29 cellular contexts compared by ENCODE assay signal in genomic region chr14:92380582-92380981, GRCh38. TPM values are rescaled to one million over a fixed set of nuclear protein-coding genes. Genes with fewer than 3 reads are reported as not detected.
"Had no signal": no experiment of that assay in that cellular context is flagged by ENCODE, and none has a peak within 500 bp of the region (broad histone marks: within the 10 kb centered on the region; RNA-seq: fewer than 3 reads in every experiment).

No MANE protein-coding gene starts in this region.

- FAIRE-seq: small intestine, urothelium cell line had no signal

- DNase-seq: natural killer cell; occipital lobe; ovary; posterior cingulate gyrus; psoas muscle; right lobe of liver; sigmoid colon; small intestine; stimulated activated CD4-positive, alpha-beta T cell treated with anti-CD3 and anti-CD28 coated beads, Interleukin-15, amount 100 ng/mL, for 24 hours; stimulated activated CD4-positive, alpha-beta T cell treated with anti-CD3 and anti-CD28 coated beads, Interleukin-2, amount 100 ng/mL, for 24 hours; stimulated activated CD4-positive, alpha-beta T cell treated with anti-CD3 and anti-CD28 coated beads, Interleukin-2, amount 100 ng/mL, for 48 hours; stimulated activated CD4-positive, alpha-beta T cell treated with anti-CD3 and anti-CD28 coated beads, Interleukin-4, amount 100 ng/mL, for 24 hours; stimulated activated naive B cell treated with anti-CD40 and anti-IgM and Interleukin-4, amounts not matched to agents 10 μg/mL and 1 μg/mL and 100 μg/mL, for 72 hours; stimulated activated naive CD4-positive, alpha-beta T cell treated with Interleukin-2 at 50 U/mL for 16 hours; stomach; thyroid gland; trophoblast cell; upper lobe of left lung had no signal

- H3K36me3 Mint-ChIP-seq: natural killer cell; stimulated activated effector memory CD8-positive, alpha-beta T cell treated with anti-CD3 and anti-CD28 coated beads, Interleukin-12 subunit alpha, Interleukin-12 subunit beta, amount 100 ng/mL, for 72 hours; stimulated activated naive B cell treated with anti-CD40 and anti-IgM and Interleukin-4, amounts not matched to agents 10 μg/mL and 1 μg/mL and 100 μg/mL, for 72 hours had no signal

- H3K4me3 ChIP-seq: ovary, psoas muscle, right lobe of liver, sigmoid colon, stomach, thoracic aorta, thyroid gland, tibial nerve, upper lobe of left lung, vagina had no signal

- H3K27me3 ChIP-seq: ovary, right lobe of liver, sigmoid colon, thyroid gland, tibial nerve, upper lobe of left lung, vagina had no signal

- H3K9ac ChIP-seq: parathyroid adenoma had no signal

- H2AFZ ChIP-seq: parathyroid adenoma had no signal

- H3K4me3 Mint-ChIP-seq: natural killer cell; nephron; stimulated activated effector memory CD8-positive, alpha-beta T cell treated with anti-CD3 and anti-CD28 coated beads, Interleukin-12 subunit alpha, Interleukin-12 subunit beta, amount 100 ng/mL, for 72 hours; stimulated activated naive B cell treated with anti-CD40 and anti-IgM and Interleukin-4, amounts not matched to agents 10 μg/mL and 1 μg/mL and 100 μg/mL, for 72 hours; stimulated activated naive CD8-positive, alpha-beta T cell treated with anti-CD3 and anti-CD28 coated beads, Interleukin-15, Interleukin-2, amounts not matched to agents 100 ng/mL and 50 ng/mL, for 24 hours had no signal

- H3K36me3 ChIP-seq: ovary, right lobe of liver, sigmoid colon, stomach, thoracic aorta, thyroid gland, tibial nerve, upper lobe of left lung, vagina had no signal

- H3K27me3 Mint-ChIP-seq: stimulated activated naive CD8-positive, alpha-beta T cell treated with anti-CD3 and anti-CD28 coated beads, Interleukin-15, Interleukin-2, amounts not matched to agents 100 ng/mL and 50 ng/mL, for 24 hours had no signal

- H3K4me1 Mint-ChIP-seq: natural killer cell; stimulated activated naive B cell treated with anti-CD40 and anti-IgM and Interleukin-4, amounts not matched to agents 10 μg/mL and 1 μg/mL and 100 μg/mL, for 72 hours had no signal

- ATAC-seq: natural killer cell; psoas muscle; right cardiac atrium; right lobe of liver; stimulated activated effector memory CD8-positive, alpha-beta T cell treated with anti-CD3 and anti-CD28 coated beads, Interleukin-12 subunit alpha, Interleukin-12 subunit beta, amount 100 ng/mL, for 72 hours; stimulated activated naive B cell treated with anti-CD40 and anti-IgM and Interleukin-4, amounts not matched to agents 10 μg/mL and 1 μg/mL and 100 μg/mL, for 72 hours had no signal

- H3K4me1 ChIP-seq: parathyroid adenoma, psoas muscle, right lobe of liver, sigmoid colon, stomach, thyroid gland, tibial nerve, upper lobe of left lung, vagina had no signal

- H3K27ac Mint-ChIP-seq: natural killer cell; nephron; progenitor cell of endocrine pancreas; stimulated activated naive B cell treated with anti-CD40 and anti-IgM and Interleukin-4, amounts not matched to agents 10 μg/mL and 1 μg/mL and 100 μg/mL, for 72 hours; stimulated activated naive CD8-positive, alpha-beta T cell treated with anti-CD3 and anti-CD28 coated beads, Interleukin-15, Interleukin-2, amounts not matched to agents 100 ng/mL and 50 ng/mL, for 24 hours had no signal

- H3K79me2 ChIP-seq: parathyroid adenoma had no signal

- H3K27ac ChIP-seq: ovary, parathyroid adenoma, psoas muscle, right lobe of liver, sigmoid colon, stomach, thoracic aorta, thyroid gland, tibial nerve, upper lobe of left lung, vagina had no signal

- H3K9me3 Mint-ChIP-seq: natural killer cell; nephron; stimulated activated effector memory CD8-positive, alpha-beta T cell treated with anti-CD3 and anti-CD28 coated beads, Interleukin-12 subunit alpha, Interleukin-12 subunit beta, amount 100 ng/mL, for 72 hours; stimulated activated naive B cell treated with anti-CD40 and anti-IgM and Interleukin-4, amounts not matched to agents 10 μg/mL and 1 μg/mL and 100 μg/mL, for 72 hours; stimulated activated naive CD8-positive, alpha-beta T cell treated with anti-CD3 and anti-CD28 coated beads, Interleukin-15, Interleukin-2, amounts not matched to agents 100 ng/mL and 50 ng/mL, for 24 hours had no signal

- H3K9me3 ChIP-seq: ovary, psoas muscle, right lobe of liver, sigmoid colon, stomach, thoracic aorta, thyroid gland, tibial nerve, upper lobe of left lung, vagina had no signal

RNA-seq across cellular contexts. Expression of gene SLC24A4, which starts 57.6 kb away (rescaled TPM):
- total RNA-seq: progenitor cell of endocrine pancreas, renal cortical epithelial cell had no signal
